Comparison of ENCODE assay signal across 34 cellular contexts in the genomic region with DNA sequence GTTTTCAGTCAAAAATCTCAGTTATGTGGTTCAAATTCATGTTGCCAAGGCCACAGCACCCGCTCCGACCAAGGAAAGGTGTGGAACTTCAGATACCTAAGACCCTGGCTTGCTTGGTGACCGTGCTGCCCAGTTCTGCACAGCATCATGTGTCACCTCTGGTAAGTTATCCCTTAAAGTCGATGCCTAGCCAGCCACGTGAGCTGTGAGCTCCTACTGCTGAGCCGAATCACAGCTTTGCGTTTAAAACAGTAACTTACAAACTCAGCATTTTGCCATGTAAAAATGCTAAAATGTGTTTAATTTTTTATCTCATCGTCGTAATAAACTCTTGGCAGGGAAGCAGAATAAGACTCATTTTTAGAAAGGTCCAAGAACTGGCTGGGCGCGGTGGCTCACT. TPM values are rescaled to one million over a fixed set of nuclear protein-coding genes. Genes with fewer than 3 reads are reported as not detected.
"Had no signal": no experiment of that assay in that cellular context is flagged by ENCODE, and none has a peak within 500 bp of the region (broad histone marks: within the 10 kb centered on the region; RNA-seq: fewer than 3 reads in every experiment).

No MANE protein-coding gene starts in this region.

- DNase-seq: activated B cell treated with CpG ODN at 0.5 μM for 24 hours; activated CD4-positive, alpha-beta memory T cell treated with anti-CD3 and anti-CD28 coated beads for 36 hours; activated CD4-positive, alpha-beta T cell treated with anti-CD3 and anti-CD28 coated beads for 4 hours; activated CD4-positive, alpha-beta T cell treated with anti-CD3 and anti-CD28 coated beads, Interleukin-2, amount 10 ng/mL, durations not matched to agents 24 days and 14 days; activated CD4-positive, alpha-beta T cell treated with anti-CD3 and anti-CD28 coated beads, Interleukin-2, amount 50 U/mL, for 1 hour; activated CD4-positive, alpha-beta T cell treated with anti-CD3 and anti-CD28 coated beads, Interleukin-2, amount 50 U/mL, for 4 hours; activated CD4-positive, CD25-positive, alpha-beta regulatory T cell treated with anti-CD3 and anti-CD28 coated beads, Interleukin-2, amount 50 U/mL, for 72 hours; activated CD8-positive, alpha-beta memory T cell treated with anti-CD3 and anti-CD28 coated beads, Interleukin-2, amount 50 U/mL, for 4 hours; activated CD8-positive, alpha-beta T cell treated with anti-CD3 and anti-CD28 coated beads for 36 hours; activated gamma-delta T cell treated with Interleukin-2 at 50 U/mL for 16 hours; activated naive CD4-positive, alpha-beta T cell; activated naive CD4-positive, alpha-beta T cell treated with anti-CD3 and anti-CD28 coated beads for 36 hours; activated naive CD4-positive, alpha-beta T cell treated with anti-CD3 and anti-CD28 coated beads, Interleukin-2, amount 50 U/mL, for 16 hours; activated naive CD8-positive, alpha-beta T cell treated with anti-CD3 and anti-CD28 coated beads for 36 hours; activated T-cell treated with anti-CD3 and anti-CD28 coated beads for 4 hours; activated T-cell treated with anti-CD3 and anti-CD28 coated beads, Interleukin-2, amount 50 U/mL, for 1 hour; activated T-cell treated with anti-CD3 and anti-CD28 coated beads, Interleukin-2, amount 50 U/mL, for 4 hours; activated T-cell treated with anti-CD3 and anti-CD28 coated beads, Interleukin-2, amount 50 U/mL, for 72 hours; amniotic stem cell; aorta; body of pancreas; brain microvascular endothelial cell; central memory CD4-positive, alpha-beta T cell; T-helper 1 cell; T-helper 2 cell; T-helper 9 cell had no signal

- H3K4me1 ChIP-seq: adrenal gland had no signal

- H3K4me3 ChIP-seq: adrenal gland, body of pancreas, breast epithelium had no signal

- ATAC-seq: activated CD8-positive, alpha-beta T cell treated with anti-CD3 and anti-CD28 coated beads for 36 hours; activated naive CD4-positive, alpha-beta T cell treated with anti-CD3 and anti-CD28 coated beads, Interleukin-2, amount 50 U/mL, for 72 hours; activated T-cell treated with anti-CD3 and anti-CD28 coated beads, Interleukin-2, amount 50 U/mL, for 4 hours; activated T-cell treated with anti-CD3 and anti-CD28 coated beads, Interleukin-2, amount 50 U/mL, for 72 hours; activated T-helper 17 cell treated with anti-CD3 and anti-CD28 coated beads, Interleukin-2, amount 50 U/mL, for 72 hours; body of pancreas had no signal

- H3K36me3 ChIP-seq: adrenal gland, brain microvascular endothelial cell, breast epithelium had no signal

- H3K27ac ChIP-seq: adrenal gland, body of pancreas, brain microvascular endothelial cell, breast epithelium, VCaP had no signal

- H3K9me3 ChIP-seq: adrenal gland, body of pancreas, breast epithelium had no signal

RNA-seq across cellular contexts. Expression of gene TMEM271, which starts 5.3 kb away (rescaled TPM):
- total RNA-seq: activated B cell treated with CpG ODN at 0.5 μM for 24 hours; activated CD4-positive, alpha-beta memory T cell treated with anti-CD3 and anti-CD28 coated beads for 36 hours; activated CD4-positive, alpha-beta T cell treated with anti-CD3 and anti-CD28 coated beads, Interleukin-2, amount 10 ng/mL, durations not matched to agents 24 days and 14 days; activated CD8-positive, alpha-beta memory T cell treated with anti-CD3 and anti-CD28 coated beads for 36 hours; activated CD8-positive, alpha-beta T cell treated with anti-CD3 and anti-CD28 coated beads for 36 hours; activated naive CD4-positive, alpha-beta T cell treated with anti-CD3 and anti-CD28 coated beads for 36 hours; activated naive CD4-positive, alpha-beta T cell treated with anti-CD3 and anti-CD28 coated beads, Interleukin-2, amount 50 U/mL, for 72 hours; activated naive CD8-positive, alpha-beta T cell treated with anti-CD3 and anti-CD28 coated beads for 36 hours; activated T-cell treated with anti-CD3 and anti-CD28 coated beads, Interleukin-2, amount 50 U/mL, for 4 hours; activated T-cell treated with anti-CD3 and anti-CD28 coated beads, Interleukin-2, amount 50 U/mL, for 72 hours; activated T-helper 1 cell treated with anti-CD3 and anti-CD28 coated beads, Interleukin-12 subunit alpha, Interleukin-12 subunit beta, Interleukin-2, Interleukin-4 antibody, amounts not matched to agents 30 ng/mL and 10 ng/mL and 1 ng/mL, durations not matched to agents 14 hours and 24 hours and 36 hours; activated T-helper 17 cell treated with anti-CD3 and anti-CD28 coated beads, Interleukin-2, amount 50 U/mL, for 72 hours; aorta; body of pancreas; breast epithelium; cardiac septum had no signal
- polyA plus RNA-seq: aorta had no signal
